In the genomic region with DNA sequence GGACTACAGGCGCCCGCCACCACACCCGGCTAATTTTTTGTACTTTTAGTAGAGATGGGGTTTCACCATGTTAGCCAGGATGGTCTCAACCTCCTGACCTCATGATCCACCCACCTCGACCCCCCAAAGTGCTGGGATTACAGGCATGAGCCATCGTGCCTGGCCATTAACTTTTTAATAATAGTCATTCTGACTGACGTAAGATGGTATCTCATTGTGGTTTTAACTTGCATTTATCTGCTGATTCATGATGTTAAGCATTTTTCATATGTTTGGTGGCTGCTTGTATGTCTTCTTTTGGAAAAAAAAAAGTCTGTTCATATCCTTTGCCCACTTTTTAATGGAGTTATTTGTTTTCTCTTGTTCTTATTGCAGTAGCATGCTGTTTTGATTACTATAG, we compare ENCODE assay signal across 1 cellular context.
TF ChIP-seq lines count a peak whose summit lies in the region.

No MANE protein-coding gene starts in this region.

TF ChIP-seq in IMR-90, 13 proteins besides CTCF, POLR2A, EP300 and RAD21:
- TF ChIP-seq NFE2L2 (IDR thresholded peaks at IDR 0.05; ENCODE audit: low read depth, low read length) (peak; percentile 96), MAFK (IDR thresholded peaks at IDR 0.05; ENCODE audit: low read depth, low read length) (peak; percentile 84), FOS (IDR thresholded peaks at IDR 0.05; ENCODE audit: low read depth, low read length) (0 out of 2 replicates have a peak, but pooled peaks have one; percentile 24), BHLHE40 (IDR thresholded peaks at IDR 0.05; ENCODE audit: low read depth, low read length) (0 out of 2 replicates have a peak, but pooled peaks have one; percentile 36)
